8 cellular contexts compared by ENCODE assay signal in the genomic region with DNA sequence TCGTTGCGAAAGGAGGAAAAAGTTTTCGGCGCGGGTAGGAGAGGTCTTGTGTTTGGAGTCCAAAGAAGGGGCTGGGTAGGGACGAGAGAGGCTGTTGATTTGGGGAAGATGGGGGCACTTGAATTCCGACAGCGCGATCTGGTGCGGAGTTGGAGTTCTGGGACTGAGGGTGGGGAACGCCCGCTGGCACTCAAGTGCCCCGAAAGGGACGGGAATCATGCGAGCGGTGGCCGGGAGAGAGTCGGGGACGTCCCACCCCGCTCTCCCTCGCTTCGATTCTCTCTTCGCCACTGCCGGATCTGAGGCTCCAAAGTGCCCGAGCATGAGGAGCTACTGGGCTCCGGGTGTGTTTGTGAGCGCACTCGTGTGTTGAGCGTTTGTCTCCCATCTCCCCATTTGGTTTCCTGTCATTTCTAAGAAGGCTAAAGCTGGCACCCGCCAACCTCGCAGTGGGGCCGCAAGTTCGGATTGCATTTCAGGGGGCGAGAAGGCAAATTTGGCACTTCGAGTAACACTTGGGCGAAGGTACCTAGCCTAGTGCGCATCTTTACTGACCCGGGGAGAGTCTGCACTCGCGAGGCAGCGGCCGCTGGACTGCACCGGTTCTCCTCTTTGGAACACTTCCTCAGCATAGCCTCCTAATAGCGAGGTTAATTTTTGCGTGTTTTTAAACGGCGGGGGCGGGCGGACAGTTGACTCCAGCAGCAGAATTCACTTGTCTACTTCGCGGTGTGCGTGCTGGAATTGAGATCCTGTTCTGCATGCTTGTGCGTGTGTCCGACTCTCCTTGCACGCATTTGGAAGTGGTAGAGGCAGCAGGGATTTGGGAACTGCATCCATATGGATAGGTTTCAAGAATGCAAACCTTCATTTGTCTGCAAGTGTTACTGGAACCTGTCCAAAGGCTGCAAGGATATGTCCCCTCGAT. TPM values are rescaled to one million over a fixed set of nuclear protein-coding genes. Genes with fewer than 3 reads are reported as not detected.
A peak's percentile ranks its signal among the peaks of the same experiment; 100 is the strongest.
DNase-seq lines count a peak whose midpoint lies in the region; ATAC-seq and TF ChIP-seq lines count a peak whose summit lies in the region.

No MANE protein-coding gene starts in this region.

- no peak for TF ChIP-seq CTCF in right lobe of liver (IDR thresholded peaks at IDR 0.05)
- no peak for TF ChIP-seq CTCF in type B pancreatic cell (conservative IDR thresholded peaks at IDR 0.05)
- TF ChIP-seq CTCF in PC-9 (conservative IDR thresholded peaks at IDR 0.05), result no peak

- WGBS in right lobe of liver (ENCODE audit: insufficient coverage, low coverage, low lambda C conversion rate, missing lambda C conversion rate), result 1% methylated on average over 31 of the region's 56 CpGs

- H4K20me1 ChIP-seq in PC-9 (ENCODE audit: insufficient read depth), result no peaks in the 10 kb centered on the region

- CTCF ChIA-PET in PC-9 (lab: Charles Lee), result no interaction called here

- TF ChIP-seq POLR2A in right lobe of liver (IDR thresholded peaks at IDR 0.05), result no peak

- H3K4me3 ChIP-seq in right lobe of liver, result peak overlapping the region; percentile 40 to 54 (median 45)
- H3K4me3 ChIP-seq in PC-9, result no peak overlapping the region

- H2AFZ ChIP-seq in PC-9, result no peak overlapping the region

- no peak for DNase-seq in activated T-cell treated with anti-CD3 and anti-CD28 coated beads, Interleukin-2, amount 50 U/mL, for 4 hours
- DNase-seq in activated T-cell treated with anti-CD3 and anti-CD28 coated beads for 4 hours, result no peak
- peak in 1 of 3 donors; percentile 20 for DNase-seq in right lobe of liver
- no peak for DNase-seq in type B pancreatic cell (ENCODE audit: extremely low spot score, unreplicated experiment)
- no peak for DNase-seq in SKM-1 (lab: John Stamatoyannopoulos, UW; ENCODE audit: unreplicated experiment)
- no peak for DNase-seq in PC-9

- peaks cover 55% of the 10 kb centered on the region for H3K27me3 Mint-ChIP-seq in activated T-cell treated with anti-CD3 and anti-CD28 coated beads, Interleukin-2, amount 50 U/mL, for 4 hours (ENCODE audit: low read depth)
- H3K27me3 Mint-ChIP-seq in type B pancreatic cell, result peaks cover 96% of the 10 kb centered on the region

- H3K4me1 Mint-ChIP-seq in activated T-cell treated with anti-CD3 and anti-CD28 coated beads, Interleukin-2, amount 50 U/mL, for 4 hours (ENCODE audit: low read depth), result peaks cover 22% of the 10 kb centered on the region
- H3K4me1 Mint-ChIP-seq in type B pancreatic cell (ENCODE audit: unreplicated experiment), result peaks cover 12% of the 10 kb centered on the region

- H3K27me3 ChIP-seq in right lobe of liver, result no peaks in the 10 kb centered on the region
- H3K27me3 ChIP-seq in PC-9 (ENCODE audit: insufficient read depth, low read depth), result 0 out of 2 replicates have a peak, but pooled peaks cover 2% of the 10 kb centered on the region

- ATAC-seq in activated T-cell treated with anti-CD3 and anti-CD28 coated beads, Interleukin-2, amount 50 U/mL, for 4 hours, result peak; percentile 19 to 27
- ATAC-seq in right lobe of liver (peak; percentile 5 to 25 (median 18)), GM18519 (IDR thresholded peaks at IDR 0.05; ENCODE audit: low FRiP score, unreplicated experiment) (no peak)

- H3K9me3 ChIP-seq in right lobe of liver, result no peaks in the 10 kb centered on the region
- H3K9me3 ChIP-seq in PC-9 (ENCODE audit: insufficient read depth, low read depth), result no peaks in the 10 kb centered on the region

- H3F3A ChIP-seq in PC-9 (ENCODE audit: insufficient read depth, low read depth), result no peaks in the 10 kb centered on the region

- intact Hi-C loops in right lobe of liver (cut with DNase I), result no loop called here
- intact Hi-C loops in PC-9 (cut with micrococcal nuclease; ENCODE audit: unreplicated experiment), result no loop called here

- no peak overlapping the region for H3K4me2 ChIP-seq in PC-9

- no peaks in the 10 kb centered on the region for H3K9me3 Mint-ChIP-seq in activated T-cell treated with anti-CD3 and anti-CD28 coated beads, Interleukin-2, amount 50 U/mL, for 4 hours
- no peaks in the 10 kb centered on the region for H3K9me3 Mint-ChIP-seq in type B pancreatic cell

- POLR2A ChIA-PET in PC-9 (lab: Charles Lee; ENCODE audit: unreplicated experiment), result no interaction called here

- H3K79me2 ChIP-seq in PC-9 (ENCODE audit: low read depth), result no peaks in the 10 kb centered on the region

- H3K9me2 ChIP-seq in PC-9 (ENCODE audit: insufficient read depth), result no peaks in the 10 kb centered on the region

- H3K4me3 Mint-ChIP-seq in activated T-cell treated with anti-CD3 and anti-CD28 coated beads, Interleukin-2, amount 50 U/mL, for 4 hours, result peak overlapping the region; percentile 67
- peak overlapping the region; percentile 95 for H3K4me3 Mint-ChIP-seq in type B pancreatic cell

- H3K27ac ChIP-seq in angular gyrus (ENCODE audit: low read depth, low read length) (peak overlapping the region; percentile 60), right lobe of liver (peak overlapping the region in 1 of 3 donors; percentile 39), PC-9 (no peak overlapping the region)

- H3K4me1 ChIP-seq in right lobe of liver (peaks cover 0 to 20% (median 0%) of the 10 kb centered on the region in 4 donors), PC-9 (replicated peaks; ENCODE audit: insufficient read depth) (no peaks in the 10 kb centered on the region)

- no TSS peak for BruUV-seq in PC-9 (replicated peaks; lab: Mats Ljungman, UMichigan)

- H3K36me3 ChIP-seq in right lobe of liver, result no peaks in the 10 kb centered on the region
- no peaks in the 10 kb centered on the region for H3K36me3 ChIP-seq in PC-9 (ENCODE audit: low read depth)

- H3K27ac Mint-ChIP-seq in type B pancreatic cell, result no peak overlapping the region

- H3K36me3 Mint-ChIP-seq in activated T-cell treated with anti-CD3 and anti-CD28 coated beads, Interleukin-2, amount 50 U/mL, for 4 hours (ENCODE audit: insufficient read depth), result no peaks in the 10 kb centered on the region
- no peaks in the 10 kb centered on the region for H3K36me3 Mint-ChIP-seq in type B pancreatic cell

RNA-seq across cellular contexts. Expression of gene CHRM3, which starts 1.2 kb away (rescaled TPM):
- total RNA-seq in activated T-cell treated with anti-CD3 and anti-CD28 coated beads, Interleukin-2, amount 50 U/mL, for 4 hours, result under 1 TPM; 0.19 to 0.46 (median 0.32) TPM
- total RNA-seq in right lobe of liver (1 to 10 TPM in 3 of 6 experiments, under 1 TPM in 3; under 0.01 to 2.3 (median 0.99) TPM), type B pancreatic cell (ENCODE audit: low replicate concordance) (2.4 and 2.7 TPM in 2 replicates), PC-9 (2021) (3.2 and 6.1 TPM in 2 replicates)
